In genomic region chr15:63191895-63192603, GRCh38 we compare ENCODE assay signal across 1 cellular context.
TF ChIP-seq lines count a peak whose summit lies in the region.

No MANE protein-coding gene starts in this region.

TF ChIP-seq in GM23338, 12 proteins besides CTCF, POLR2A, EP300 and RAD21 (continued from another document):
- no peak for TF ChIP-seq ZNF462 (CRISPR knock-in tag; IDR thresholded peaks at IDR 0.05)
- TF ChIP-seq EZH2 (IDR thresholded peaks at IDR 0.05; ENCODE audit: low read depth, unreplicated experiment), result no peak
- no peak for TF ChIP-seq ZNF114 (CRISPR knock-in tag; IDR thresholded peaks at IDR 0.05)
- TF ChIP-seq POLR2AphosphoS5 (IDR thresholded peaks at IDR 0.05; ENCODE audit: low read depth), result no peak
